Comparison of ENCODE assay signal across 31 cellular contexts in the genomic region with DNA sequence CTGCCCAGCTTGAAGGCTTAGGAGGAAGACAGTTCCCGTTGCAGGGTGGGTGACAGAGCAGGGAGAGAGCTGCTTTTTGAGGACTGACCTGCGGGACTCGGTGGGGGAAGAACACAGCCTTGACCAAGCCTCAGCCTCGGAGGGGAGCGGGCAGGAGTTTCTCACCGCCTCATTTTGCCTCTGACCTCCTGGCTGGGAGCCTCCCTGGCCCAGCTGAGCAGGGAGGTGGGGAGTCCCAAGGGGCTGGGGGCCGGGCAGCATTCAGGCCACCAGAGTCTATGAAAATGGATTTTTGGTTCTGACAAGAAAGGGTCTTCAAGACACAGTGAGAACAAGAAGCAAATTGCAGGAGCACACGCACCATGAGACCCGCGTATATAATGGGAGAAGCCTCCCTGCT.
"Had no signal": no experiment of that assay in that cellular context is flagged by ENCODE, and none has a peak within 500 bp of the region (broad histone marks: within the 10 kb centered on the region; RNA-seq: fewer than 3 reads in every experiment).

No MANE protein-coding gene starts in this region.

- H3K27me3 ChIP-seq: dorsolateral prefrontal cortex, esophagus muscularis mucosa, foreskin keratinocyte, gastroesophageal sphincter, heart right ventricle, ovary, sigmoid colon, testis, tibial artery, upper lobe of right lung, uterus had no signal

- H3K4me1 ChIP-seq: testis had no signal

- H3K4me3 ChIP-seq: dorsolateral prefrontal cortex, esophagus muscularis mucosa, gastroesophageal sphincter, heart right ventricle, lower lobe of right lung, ovary, psoas muscle, sigmoid colon, testis, tibial artery, upper lobe of right lung, uterus had no signal

- H3K36me3 ChIP-seq: esophagus muscularis mucosa, gastroesophageal sphincter, heart right ventricle, lower lobe of right lung, ovary, sigmoid colon, tibial artery, upper lobe of right lung, uterus had no signal

- H3K27ac ChIP-seq: dorsolateral prefrontal cortex, esophagus muscularis mucosa, foreskin keratinocyte, gastroesophageal sphincter, heart right ventricle, lower lobe of right lung, ovary, psoas muscle, sigmoid colon, testis, tibial artery, upper lobe of right lung, uterus had no signal

- DNase-seq: cerebellar nuclear complex; cortex of kidney; dorsolateral prefrontal cortex; effector CD4-positive, alpha-beta T cell; foreskin keratinocyte; glutamatergic neuron; heart right ventricle; hippocampal formation; kidney glomerular epithelial cell; left ventricle myocardium superior; lower lobe of right lung; natural killer cell; nucleus accumbens; ovary; sigmoid colon; stimulated activated CD4-positive, alpha-beta T cell treated with anti-CD3 and anti-CD28 coated beads, Interleukin-2, amount 100 ng/mL, for 24 hours; stimulated activated CD4-positive, alpha-beta T cell treated with anti-CD3 and anti-CD28 coated beads, Interleukin-4, amount 100 ng/mL, for 24 hours; stimulated activated naive CD8-positive, alpha-beta T cell treated with anti-CD3 and anti-CD28 coated beads, Interleukin-15, Interleukin-2, amounts not matched to agents 100 U/mL and 50 U/mL, for 24 hours; substantia nigra; testis; tibial artery; upper lobe of right lung; uterus had no signal

- H3K9me3 Mint-ChIP-seq: natural killer cell; neural crest cell; stimulated activated memory B cell treated with anti-CD40 and anti-IgM and Interleukin-4, amounts not matched to agents 10 μg/mL and 1 μg/mL and 100 μg/mL, for 72 hours had no signal

- H3K4me1 Mint-ChIP-seq: stimulated activated memory B cell treated with anti-CD40 and anti-IgM and Interleukin-4, amounts not matched to agents 10 μg/mL and 1 μg/mL and 100 μg/mL, for 72 hours had no signal

- FAIRE-seq: endothelial cell of umbilical vein, islet of Langerhans had no signal

- ATAC-seq: foreskin keratinocyte; gastroesophageal sphincter; heart right ventricle; left ventricle myocardium superior; lower lobe of right lung; natural killer cell; psoas muscle; right cardiac atrium; stimulated activated memory B cell treated with anti-CD40 and anti-IgM and Interleukin-4, amounts not matched to agents 10 μg/mL and 1 μg/mL and 100 μg/mL, for 72 hours; stimulated activated naive CD8-positive, alpha-beta T cell treated with anti-CD3 and anti-CD28 coated beads, Interleukin-15, Interleukin-2, amounts not matched to agents 100 U/mL and 50 U/mL, for 24 hours; upper lobe of right lung had no signal

- H3K4me3 Mint-ChIP-seq: natural killer cell; neural crest cell; stimulated activated memory B cell treated with anti-CD40 and anti-IgM and Interleukin-4, amounts not matched to agents 10 μg/mL and 1 μg/mL and 100 μg/mL, for 72 hours had no signal

- H3K36me3 Mint-ChIP-seq: natural killer cell; stimulated activated memory B cell treated with anti-CD40 and anti-IgM and Interleukin-4, amounts not matched to agents 10 μg/mL and 1 μg/mL and 100 μg/mL, for 72 hours had no signal

- H3K9me3 ChIP-seq: esophagus muscularis mucosa, gastroesophageal sphincter, heart right ventricle, lower lobe of right lung, ovary, psoas muscle, sigmoid colon, testis, tibial artery, upper lobe of right lung, uterus had no signal

- H3K27ac Mint-ChIP-seq: stimulated activated memory B cell treated with anti-CD40 and anti-IgM and Interleukin-4, amounts not matched to agents 10 μg/mL and 1 μg/mL and 100 μg/mL, for 72 hours had no signal
